Comparison of ENCODE assay signal across 9 cellular contexts in the genomic region with DNA sequence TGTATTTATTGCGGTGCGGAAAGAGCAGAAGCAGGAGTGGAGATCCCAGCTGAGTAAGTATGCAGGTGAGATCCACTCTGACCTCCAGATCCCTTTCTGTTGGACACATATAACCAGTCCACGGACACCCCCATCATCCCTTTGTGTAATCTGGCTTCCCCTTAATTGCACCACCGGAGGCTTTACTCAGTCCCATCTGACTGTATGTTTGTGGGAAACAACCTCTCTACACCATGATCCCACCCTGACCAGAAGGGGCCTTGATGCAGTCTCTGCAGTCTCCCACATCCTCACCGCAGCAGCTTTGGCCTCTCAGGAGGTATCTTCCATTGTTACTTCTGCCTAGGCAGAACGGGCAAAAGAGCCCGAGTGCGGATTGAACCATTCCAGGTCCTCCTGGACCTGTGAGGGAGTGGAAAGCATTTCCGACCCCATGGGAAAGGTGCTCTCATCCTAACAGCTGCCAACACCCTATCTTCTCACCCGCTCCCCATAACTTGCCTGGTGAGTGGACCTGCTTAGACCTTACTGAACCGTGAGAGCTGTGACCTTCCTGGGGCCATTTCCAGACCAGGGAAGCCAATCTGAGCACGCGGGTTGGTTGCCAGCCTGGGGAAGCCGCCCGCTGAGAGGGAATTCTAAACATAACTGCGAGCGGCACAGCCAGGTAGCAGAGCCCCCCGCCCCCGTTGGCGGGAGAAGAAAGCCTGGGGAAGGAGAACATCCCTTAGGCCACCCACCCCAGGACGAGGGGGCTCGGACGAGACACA. TPM values are rescaled to one million over a fixed set of nuclear protein-coding genes. Genes with fewer than 3 reads are reported as not detected.
A peak's percentile ranks its signal among the peaks of the same experiment; 100 is the strongest.
DNase-seq lines count a peak whose midpoint lies in the region; ATAC-seq and TF ChIP-seq lines count a peak whose summit lies in the region.
"Had no signal": no experiment of that assay in that cellular context is flagged by ENCODE, and none has a peak within 500 bp of the region (broad histone marks: within the 10 kb centered on the region; RNA-seq: fewer than 3 reads in every experiment).

No MANE protein-coding gene starts in this region.

- H3K4me1 ChIP-seq in heart right ventricle, result peaks cover 0 to 27% (median 6%) of the 10 kb centered on the region in 9 donors
- H3K4me1 ChIP-seq in vagina, result peaks cover 20% of the 10 kb centered on the region

- H3K9me3 ChIP-seq in heart right ventricle (no peaks in the 10 kb centered on the region), vagina (no peaks in the 10 kb centered on the region), WERI-Rb-1 (ENCODE audit: severe bottlenecking) (no peaks in the 10 kb centered on the region)

- H3K27me3 ChIP-seq in heart right ventricle (peaks cover 0 to 40% (median 16%) of the 10 kb centered on the region in 7 donors), vagina (no peaks in the 10 kb centered on the region), WERI-Rb-1 (ENCODE audit: insufficient read depth, low read depth, severe bottlenecking) (peaks cover 9% of the 10 kb centered on the region)

- WGBS in heart right ventricle, 2 donors, result 39 to 42% methylated on average over 23 of the region's 23 CpGs

- H3K9me3 Mint-ChIP-seq in activated naive CD8-positive, alpha-beta T cell (ENCODE audit: low read depth), result no peaks in the 10 kb centered on the region
- H3K9me3 Mint-ChIP-seq in activated naive CD8-positive, alpha-beta T cell treated with anti-CD3 and anti-CD28 coated beads, Interleukin-2, amount 50 U/mL, for 24 hours, result no peaks in the 10 kb centered on the region
- no peaks in the 10 kb centered on the region for H3K9me3 Mint-ChIP-seq in nephron
- no peaks in the 10 kb centered on the region for H3K9me3 Mint-ChIP-seq in activated T-helper 1 cell treated with anti-CD3 and anti-CD28 coated beads, Interleukin-12 subunit alpha, Interleukin-12 subunit beta, Interleukin-2, Interleukin-4 antibody, amounts not matched to agents 30 ng/mL and 10 ng/mL and 1 ng/mL, durations not matched to agents 14 hours and 24 hours and 36 hours

- peaks cover 20% of the 10 kb centered on the region for H3K27me3 Mint-ChIP-seq in activated naive CD8-positive, alpha-beta T cell
- H3K27me3 Mint-ChIP-seq in activated naive CD8-positive, alpha-beta T cell treated with anti-CD3 and anti-CD28 coated beads, Interleukin-2, amount 50 U/mL, for 24 hours, result peaks cover 41% of the 10 kb centered on the region
- H3K27me3 Mint-ChIP-seq in nephron (ENCODE audit: low read depth), result peaks cover 57% of the 10 kb centered on the region
- peaks cover 34% of the 10 kb centered on the region for H3K27me3 Mint-ChIP-seq in activated T-helper 1 cell treated with anti-CD3 and anti-CD28 coated beads, Interleukin-12 subunit alpha, Interleukin-12 subunit beta, Interleukin-2, Interleukin-4 antibody, amounts not matched to agents 30 ng/mL and 10 ng/mL and 1 ng/mL, durations not matched to agents 14 hours and 24 hours and 36 hours (ENCODE audit: insufficient read depth)

- H3K27ac ChIP-seq in heart right ventricle (peak overlapping the region in 2 of 10 donors; percentile 9 to 30), vagina (no peak overlapping the region), WERI-Rb-1 (no peak overlapping the region)

- no peak for DNase-seq in activated naive CD8-positive, alpha-beta T cell treated with anti-CD3 and anti-CD28 coated beads, Interleukin-2, amount 50 U/mL, for 24 hours
- DNase-seq in heart right ventricle, result no peak
- DNase-seq in vagina (ENCODE audit: extremely low spot score in 2 of 2), result peak in 1 of 2 donors; percentile 71
- no peak for DNase-seq in activated T-helper 1 cell treated with anti-CD3 and anti-CD28 coated beads, Interleukin-12 subunit alpha, Interleukin-12 subunit beta, Interleukin-2, Interleukin-4 antibody, amounts not matched to agents 30 ng/mL and 10 ng/mL and 1 ng/mL, durations not matched to agents 14 hours and 24 hours and 36 hours (ENCODE audit: low spot score)
- no peak for DNase-seq in epidermal melanocyte (ENCODE audit: insufficient read length, low spot score)
- no peak for DNase-seq in WERI-Rb-1
- DNase-seq: activated gamma-delta T cell had no signal

- H3K4me3 Mint-ChIP-seq in activated naive CD8-positive, alpha-beta T cell, result peak overlapping the region; percentile 30
- H3K4me3 Mint-ChIP-seq in activated naive CD8-positive, alpha-beta T cell treated with anti-CD3 and anti-CD28 coated beads, Interleukin-2, amount 50 U/mL, for 24 hours, result no peak overlapping the region
- H3K4me3 Mint-ChIP-seq in nephron, result peak overlapping the region; percentile 87 to 96 (median 93)
- no peak overlapping the region for H3K4me3 Mint-ChIP-seq in activated T-helper 1 cell treated with anti-CD3 and anti-CD28 coated beads, Interleukin-12 subunit alpha, Interleukin-12 subunit beta, Interleukin-2, Interleukin-4 antibody, amounts not matched to agents 30 ng/mL and 10 ng/mL and 1 ng/mL, durations not matched to agents 14 hours and 24 hours and 36 hours

- no peak overlapping the region for H3K27ac Mint-ChIP-seq in activated naive CD8-positive, alpha-beta T cell
- no peak overlapping the region for H3K27ac Mint-ChIP-seq in activated naive CD8-positive, alpha-beta T cell treated with anti-CD3 and anti-CD28 coated beads, Interleukin-2, amount 50 U/mL, for 24 hours
- peak overlapping the region in 1 of 3 experiments; percentile 45 for H3K27ac Mint-ChIP-seq in nephron
- H3K27ac Mint-ChIP-seq in activated T-helper 1 cell treated with anti-CD3 and anti-CD28 coated beads, Interleukin-12 subunit alpha, Interleukin-12 subunit beta, Interleukin-2, Interleukin-4 antibody, amounts not matched to agents 30 ng/mL and 10 ng/mL and 1 ng/mL, durations not matched to agents 14 hours and 24 hours and 36 hours, result no peak overlapping the region

- intact Hi-C loops in heart right ventricle (cut with DNase I), result no loop called here
- intact Hi-C loops in vagina (cut with DNase I), result no loop called here
- intact Hi-C loops in activated T-helper 1 cell treated with anti-CD3 and anti-CD28 coated beads, Interleukin-12 subunit alpha, Interleukin-12 subunit beta, Interleukin-2, Interleukin-4 antibody, amounts not matched to agents 30 ng/mL and 10 ng/mL and 1 ng/mL, durations not matched to agents 14 hours and 24 hours and 36 hours (cut with micrococcal nuclease), result no loop called here

- ATAC-seq in activated naive CD8-positive, alpha-beta T cell treated with anti-CD3 and anti-CD28 coated beads, Interleukin-2, amount 50 U/mL, for 24 hours, result no peak
- ATAC-seq in heart right ventricle, result peak in 6 of 8 donors; percentile 7 to 32 (median 16)

- peaks cover 2% of the 10 kb centered on the region for H3K4me1 Mint-ChIP-seq in activated naive CD8-positive, alpha-beta T cell (ENCODE audit: low read depth)
- peaks cover 2% of the 10 kb centered on the region for H3K4me1 Mint-ChIP-seq in activated naive CD8-positive, alpha-beta T cell treated with anti-CD3 and anti-CD28 coated beads, Interleukin-2, amount 50 U/mL, for 24 hours
- peaks cover 12% of the 10 kb centered on the region for H3K4me1 Mint-ChIP-seq in nephron
- H3K4me1 Mint-ChIP-seq in activated T-helper 1 cell treated with anti-CD3 and anti-CD28 coated beads, Interleukin-12 subunit alpha, Interleukin-12 subunit beta, Interleukin-2, Interleukin-4 antibody, amounts not matched to agents 30 ng/mL and 10 ng/mL and 1 ng/mL, durations not matched to agents 14 hours and 24 hours and 36 hours (ENCODE audit: low read depth), result no peaks in the 10 kb centered on the region

- TF ChIP-seq CTCF in heart right ventricle (IDR thresholded peaks at IDR 0.05) (no peak), nephron (IDR thresholded peaks at IDR 0.05; ENCODE audit: unreplicated experiment in 3 of 3) (no peak), vagina (IDR thresholded peaks at IDR 0.05) (no peak), WERI-Rb-1 (IDR thresholded peaks at IDR 0.05; ENCODE audit: low read depth, low read length) (no peak)

- H3K36me3 Mint-ChIP-seq in activated naive CD8-positive, alpha-beta T cell, result no peaks in the 10 kb centered on the region
- no peaks in the 10 kb centered on the region for H3K36me3 Mint-ChIP-seq in activated naive CD8-positive, alpha-beta T cell treated with anti-CD3 and anti-CD28 coated beads, Interleukin-2, amount 50 U/mL, for 24 hours (ENCODE audit: low read depth)
- no peaks in the 10 kb centered on the region for H3K36me3 Mint-ChIP-seq in nephron (ENCODE audit: low read depth)
- no peaks in the 10 kb centered on the region for H3K36me3 Mint-ChIP-seq in activated T-helper 1 cell treated with anti-CD3 and anti-CD28 coated beads, Interleukin-12 subunit alpha, Interleukin-12 subunit beta, Interleukin-2, Interleukin-4 antibody, amounts not matched to agents 30 ng/mL and 10 ng/mL and 1 ng/mL, durations not matched to agents 14 hours and 24 hours and 36 hours (ENCODE audit: low read depth)

- no peaks in the 10 kb centered on the region for H3K36me3 ChIP-seq in heart right ventricle
- H3K36me3 ChIP-seq in vagina, result no peaks in the 10 kb centered on the region
- H3K36me3 ChIP-seq in WERI-Rb-1, result no peaks in the 10 kb centered on the region

- H3K4me3 ChIP-seq in heart right ventricle (peak overlapping the region; percentile 24 to 71 (median 60)), vagina (peak overlapping the region; percentile 52 to 61), WERI-Rb-1 (ENCODE audit: low read depth, low read length) (no peak overlapping the region)

- no peak for TF ChIP-seq POLR2A in vagina (IDR thresholded peaks at IDR 0.05)

RNA-seq across cellular contexts. Expression of gene SLCO2A1, which starts 1.1 kb away (rescaled TPM):
- total RNA-seq in heart right ventricle, result 10 to 100 TPM in 4 of 10 donors, 1 to 10 TPM in 6; 3.6 to 30.4 (median 8.4) TPM
- 10 to 100 TPM; 13.4 to 14.2 TPM for polyA plus RNA-seq in heart right ventricle
- total RNA-seq in vagina, result 40.3 TPM
- total RNA-seq in activated T-helper 1 cell treated with anti-CD3 and anti-CD28 coated beads, Interleukin-12 subunit alpha, Interleukin-12 subunit beta, Interleukin-2, Interleukin-4 antibody, amounts not matched to agents 30 ng/mL and 10 ng/mL and 1 ng/mL, durations not matched to agents 14 hours and 24 hours and 36 hours, result not detected in 2 replicates

Comparison
In these comparisons a context has a peak if more than half of its experiments do, and no peak if none do; other contexts are left out.
1. H3K4me3 Mint-ChIP-seq: peak in activated naive CD8-positive, alpha-beta T cell (single experiment) and nephron (3 of 3); none in activated naive CD8-positive, alpha-beta T cell treated with anti-CD3 and anti-CD28 coated beads, Interleukin-2, amount 50 U/mL, for 24 hours (single experiment) and activated T-helper 1 cell treated with anti-CD3 and anti-CD28 coated beads, Interleukin-12 subunit alpha, Interleukin-12 subunit beta, Interleukin-2, Interleukin-4 antibody, amounts not matched to agents 30 ng/mL and 10 ng/mL and 1 ng/mL, durations not matched to agents 14 hours and 24 hours and 36 hours (single experiment).